In the genomic region with DNA sequence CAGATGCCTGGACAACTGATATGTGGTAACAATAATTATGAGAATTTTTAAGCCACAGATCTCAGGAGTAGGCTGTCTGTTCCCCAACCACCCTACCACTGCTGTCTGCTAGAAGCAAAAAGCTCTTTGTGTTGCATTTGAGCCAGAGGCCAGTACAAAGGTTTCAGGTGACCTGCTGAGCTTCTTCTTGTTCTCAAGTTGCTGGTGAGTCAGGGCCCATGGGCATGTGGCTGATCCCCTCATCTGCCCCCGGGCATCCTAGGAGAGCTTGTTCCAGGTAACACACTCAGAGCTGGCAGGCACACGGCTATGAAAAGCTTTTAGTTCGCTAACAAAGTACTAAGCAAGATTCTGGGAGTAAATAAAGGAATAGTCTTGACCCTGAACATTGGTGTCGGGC, we compare ENCODE assay signal across 30 cellular contexts.
A peak's percentile ranks its signal among the peaks of the same experiment; 100 is the strongest.
DNase-seq lines count a peak whose midpoint lies in the region; ATAC-seq, FAIRE-seq and TF ChIP-seq lines count a peak whose summit lies in the region.
"Had no signal": no experiment of that assay in that cellular context is flagged by ENCODE, and none has a peak within 500 bp of the region (broad histone marks: within the 10 kb centered on the region; RNA-seq: fewer than 3 reads in every experiment).

No MANE protein-coding gene starts in this region.

- H3K36me3 ChIP-seq in H1 (ENCODE audit: control insufficient read depth in 2 of 4, insufficient read depth in 4 of 4, low read length in 3 of 4), result no peaks in the 10 kb centered on the region
- H3K36me3 ChIP-seq in naive thymus-derived CD4-positive, alpha-beta T cell (ENCODE audit: control insufficient read depth in 2 of 3, insufficient read depth in 3 of 3, low read length in 3 of 3), result no peaks in the 10 kb centered on the region
- H3K36me3 ChIP-seq: adrenal gland; BLaER1 treated with 17β-estradiol and CSF1 and Interleukin-3, amounts not matched to agents 10 nM and 100 nM; esophagus squamous epithelium; gastrocnemius medialis; HAP-1; upper lobe of right lung had no signal

- no peak overlapping the region for H4K8ac ChIP-seq in H1 (ENCODE audit: extremely low read depth, insufficient read depth, low read length)

- peak overlapping the region; percentile 36 for H4K91ac ChIP-seq in H1 (replicated peaks; ENCODE audit: insufficient read length, low read length)

- POLR2A ChIA-PET in H1 (lab: Charles Lee; ENCODE audit: partially characterized antibody), result interaction anchor here (1.0 to 1.2 kb wide), 2 partner anchors 13 to 24 kb away, joined by 3 to 4 read pairs; no protein-coding TSS in a partner anchor
- POLR2A ChIA-PET in naive thymus-derived CD4-positive, alpha-beta T cell (lab: Charles Lee), result interaction anchor here (0.9 kb wide), 1 partner anchor 11 kb away, joined by 3 read pairs; no protein-coding TSS in a partner anchor

- WGBS in H1 (ENCODE audit: extremely low coverage in 1 of 2, insufficient coverage in 1 of 2, insufficient read length in 1 of 2, insufficient replicate concordance in 2 of 2, low coverage in 1 of 2, low lambda C conversion rate in 2 of 2, missing lambda C conversion rate in 1 of 2), 2 experiments, result 86% methylated on average over 4 of the region's 4 CpGs; no CpG with 5 or more reads in 1 of the 2 experiments

- no peaks in the 10 kb centered on the region for H4K20me1 ChIP-seq in H1 (replicated peaks in 1 of 2; ENCODE audit: control insufficient read depth in 1 of 2, insufficient read depth in 2 of 2, low read length in 2 of 2)
- H4K20me1 ChIP-seq: BLaER1 treated with 17β-estradiol and CSF1 and Interleukin-3, amounts not matched to agents 10 nM and 100 nM had no signal

- H3K27me3 ChIP-seq in H1 (replicated peaks in 1 of 4; ENCODE audit: control insufficient read depth in 3 of 4, extremely low read depth in 1 of 4, insufficient read depth in 3 of 4, low read length in 3 of 4), result no peaks in the 10 kb centered on the region
- no peaks in the 10 kb centered on the region for H3K27me3 ChIP-seq in naive thymus-derived CD4-positive, alpha-beta T cell (ENCODE audit: control insufficient read depth in 2 of 2, insufficient read depth in 2 of 2, low read length in 2 of 2)
- H3K27me3 ChIP-seq: adrenal gland; BLaER1 treated with 17β-estradiol and CSF1 and Interleukin-3, amounts not matched to agents 10 nM and 100 nM; gastrocnemius medialis; upper lobe of right lung had no signal

- H3K14ac ChIP-seq in H1 (ENCODE audit: insufficient read length), result no peak overlapping the region

- no peak overlapping the region for H3K4me3 Mint-ChIP-seq in osteocyte (ENCODE audit: unreplicated experiment)
- no peak overlapping the region for H3K4me3 Mint-ChIP-seq in naive thymus-derived CD4-positive, alpha-beta T cell
- H3K4me3 Mint-ChIP-seq: activated T-cell treated with anti-CD3 and anti-CD28 coated beads, Interleukin-2, amount 50 U/mL, for 72 hours; brain; IgD-negative memory B cell had no signal

- H4K5ac ChIP-seq in H1 (ENCODE audit: insufficient read length, low read depth, low read length), result no peak overlapping the region

- H3K4me2 ChIP-seq in H1 (ENCODE audit: insufficient read depth in 1 of 2, low read depth in 2 of 2, low read length in 2 of 2), result no peak overlapping the region
- H3K4me2 ChIP-seq: BLaER1 treated with 17β-estradiol and CSF1 and Interleukin-3, amounts not matched to agents 10 nM and 100 nM had no signal

- no peaks in the 10 kb centered on the region for H3K9me3 ChIP-seq in H1 (ENCODE audit: insufficient read depth in 2 of 2, low read depth in 1 of 2, low read length in 1 of 2)
- H3K9me3 ChIP-seq in naive thymus-derived CD4-positive, alpha-beta T cell (ENCODE audit: control insufficient read depth in 2 of 3, low read length in 3 of 3), result no peaks in the 10 kb centered on the region
- H3K9me3 ChIP-seq: adrenal gland; BLaER1 treated with 17β-estradiol and CSF1 and Interleukin-3, amounts not matched to agents 10 nM and 100 nM; esophagus squamous epithelium; gastrocnemius medialis; HAP-1; upper lobe of right lung had no signal

- H2BK20ac ChIP-seq in H1 (ENCODE audit: low read length), result no peak overlapping the region

- intact Hi-C loops in naive thymus-derived CD4-positive, alpha-beta T cell (cut with micrococcal nuclease), result no loop called here

- peak overlapping the region; percentile 47; the same call in 1 of the 2 replicates for H2BK5ac ChIP-seq in H1 (ENCODE audit: low read depth, low read length)

- H3K79me1 ChIP-seq in H1 (ENCODE audit: low read depth, low read length), result no peaks in the 10 kb centered on the region

- TF ChIP-seq RAD21 in H1 (IDR thresholded peaks at IDR 0.05 in 1 of 2, conservative IDR thresholded peaks at IDR 0.05 in 1 of 2; ENCODE audit: low read depth in 2 of 2, low read length in 2 of 2), result no peak

- H3K27ac Mint-ChIP-seq in osteocyte (ENCODE audit: unreplicated experiment), result no peak overlapping the region
- no peak overlapping the region for H3K27ac Mint-ChIP-seq in naive thymus-derived CD4-positive, alpha-beta T cell
- H3K27ac Mint-ChIP-seq: activated T-cell treated with anti-CD3 and anti-CD28 coated beads, Interleukin-2, amount 50 U/mL, for 72 hours; brain had no signal

- TF ChIP-seq CTCF in H1 (IDR thresholded peaks at IDR 0.05; ENCODE audit: control extremely low read depth in 1 of 3, insufficient read depth in 1 of 3, low read depth in 1 of 3, low read length in 3 of 3), result no peak
- TF ChIP-seq CTCF in osteocyte (IDR thresholded peaks at IDR 0.05), result no peak

- no peak for TF ChIP-seq POLR2A in H1 (IDR thresholded peaks at IDR 0.05; ENCODE audit: control extremely low read depth in 1 of 2, low read depth in 2 of 2, low read length in 2 of 2)

- no peak overlapping the region for H3K18ac ChIP-seq in H1 (ENCODE audit: extremely low read depth, low read length)

- no peak overlapping the region for H3K23ac ChIP-seq in H1 (ENCODE audit: insufficient read length)

- H2AK5ac ChIP-seq in H1 (ENCODE audit: low read depth, low read length), result 0 out of 2 replicates have a peak overlapping the region, but pooled peaks have one; percentile 19

- no peak overlapping the region for H3K4me3 ChIP-seq in H1 (ENCODE audit: extremely low read depth in 1 of 4, insufficient read depth in 2 of 4, low read depth in 3 of 4, low read length in 4 of 4)
- H3K4me3 ChIP-seq in naive thymus-derived CD4-positive, alpha-beta T cell (ENCODE audit: low read length), result no peak overlapping the region
- H3K4me3 ChIP-seq: adrenal gland; BLaER1 treated with 17β-estradiol and CSF1 and Interleukin-3, amounts not matched to agents 10 nM and 100 nM; esophagus squamous epithelium; gastrocnemius medialis; HAP-1; skin epidermis; upper lobe of right lung had no signal

- no peaks in the 10 kb centered on the region for H3K23me2 ChIP-seq in H1 (ENCODE audit: low read depth, low read length)

- H3K36me3 Mint-ChIP-seq in osteocyte (ENCODE audit: unreplicated experiment), result no peaks in the 10 kb centered on the region
- H3K36me3 Mint-ChIP-seq in naive thymus-derived CD4-positive, alpha-beta T cell, result no peaks in the 10 kb centered on the region
- H3K36me3 Mint-ChIP-seq: brain, IgD-negative memory B cell had no signal

- H2BK120ac ChIP-seq in H1 (replicated peaks; ENCODE audit: low read depth, low read length), result no peak overlapping the region

- no peak overlapping the region for H3K4ac ChIP-seq in H1 (replicated peaks; ENCODE audit: insufficient read length, low read depth, low read length)

- no peak overlapping the region for H3K27ac ChIP-seq in H1 (ENCODE audit: low read depth, low read length)
- no peak overlapping the region for H3K27ac ChIP-seq in naive thymus-derived CD4-positive, alpha-beta T cell (ENCODE audit: low read depth, low read length)
- H3K27ac ChIP-seq: adrenal gland; BLaER1 treated with 17β-estradiol and CSF1 and Interleukin-3, amounts not matched to agents 10 nM and 100 nM; esophagus squamous epithelium; gastrocnemius medialis; skin epidermis; upper lobe of right lung had no signal

- no peak overlapping the region for H2BK15ac ChIP-seq in H1 (ENCODE audit: low read length)

- FAIRE-seq in H1 (lab: Jason Lieb, UNC), result no peak
- FAIRE-seq: GM12892, kidney, TTC549 had no signal

- H3K27me3 Mint-ChIP-seq in osteocyte (ENCODE audit: unreplicated experiment), result no peaks in the 10 kb centered on the region
- H3K27me3 Mint-ChIP-seq in naive thymus-derived CD4-positive, alpha-beta T cell, result peaks cover 0 to 9% (median 0%) of the 10 kb centered on the region in 5 donors

- no peak for TF ChIP-seq EP300 in H1 (IDR thresholded peaks at IDR 0.05; ENCODE audit: borderline replicate concordance in 1 of 2, low read depth in 2 of 2, low read length in 2 of 2)

- peak; percentile 53 for DNase-seq in Daoy (ENCODE audit: low read depth)
- peak; percentile 48 for DNase-seq in LHCN-M2 (ENCODE audit: low read depth)
- DNase-seq in H1 (ENCODE audit: low read depth in 1 of 2, low spot score in 2 of 2), result no peak
- DNase-seq in osteocyte (ENCODE audit: extremely low spot score, unreplicated experiment), result peak; percentile 30
- DNase-seq in naive thymus-derived CD4-positive, alpha-beta T cell, result no peak
- no peak for DNase-seq in stimulated activated CD4-positive, alpha-beta T cell treated with anti-CD3 and anti-CD28 coated beads, Interleukin-4, amount 100 ng/mL, for 24 hours
- DNase-seq in NCI-H1930 (lab: John Stamatoyannopoulos, UW), result no peak
- DNase-seq: activated CD4-positive, alpha-beta T cell treated with anti-CD3 and anti-CD28 coated beads for 1 hour; activated naive CD4-positive, alpha-beta T cell treated with Interleukin-2 at 50 U/mL for 16 hours; activated T-cell treated with anti-CD3 and anti-CD28 coated beads, Interleukin-2, amount 50 U/mL, for 72 hours; adrenal gland; COR-L47; esophagus squamous epithelium; gastrocnemius medialis; kidney; NCI-H1105 treated with DMSO at 0.1 percent for 48 hours; NCI-H2029 treated with DMSO at 0.1 percent for 48 hours; NCI-H446 treated with DMSO at 0.1 percent for 48 hours; SIG-M5; stimulated activated CD4-positive, alpha-beta T cell treated with anti-CD3 and anti-CD28 coated beads, Interleukin-1b, Interleukin-23, amount 100 ng/mL, for 48 hours; T-helper 1 cell; upper lobe of right lung had no signal

- CTCF ChIA-PET in H1 (lab: Charles Lee; ENCODE audit: partially characterized antibody), result interaction anchor here (1.4 to 2.4 kb wide), 8 partner anchors 8 to 219 kb away, joined by 3 to 19 read pairs (median 4); no protein-coding TSS in a partner anchor
- CTCF ChIA-PET in naive thymus-derived CD4-positive, alpha-beta T cell (lab: Charles Lee), result no interaction called here

- no peak overlapping the region for H3K9ac ChIP-seq in H1 (replicated peaks in 1 of 4; ENCODE audit: extremely low read depth in 1 of 4, low read depth in 3 of 4, low read length in 3 of 4)
- H3K9ac ChIP-seq: BLaER1 treated with 17β-estradiol and CSF1 and Interleukin-3, amounts not matched to agents 10 nM and 100 nM had no signal

- no peak overlapping the region for H2AFZ ChIP-seq in H1 (ENCODE audit: low read length)

- no peak for ATAC-seq in HG02840 (IDR thresholded peaks at IDR 0.05; ENCODE audit: low FRiP score, unreplicated experiment)
- no peak for ATAC-seq in naive thymus-derived CD4-positive, alpha-beta T cell
- ATAC-seq: activated T-cell treated with anti-CD3 and anti-CD28 coated beads, Interleukin-2, amount 50 U/mL, for 72 hours; upper lobe of right lung had no signal

- H3K56ac ChIP-seq in H1 (replicated peaks; ENCODE audit: insufficient read length, low read depth, low read length), result no peak overlapping the region

- H3K79me2 ChIP-seq in H1 (ENCODE audit: control insufficient read depth in 1 of 2, insufficient read depth in 2 of 2, low read length in 2 of 2), result no peaks in the 10 kb centered on the region

- H3K4me1 Mint-ChIP-seq in osteocyte (ENCODE audit: unreplicated experiment), result peaks cover 39% of the 10 kb centered on the region
- no peaks in the 10 kb centered on the region for H3K4me1 Mint-ChIP-seq in naive thymus-derived CD4-positive, alpha-beta T cell
- H3K4me1 Mint-ChIP-seq: IgD-negative memory B cell had no signal

- peaks cover 0 to 15% (median 10%) of the 10 kb centered on the region in 4 experiments; a peak in 4 of 7 replicates for H3K4me1 ChIP-seq in H1 (replicated peaks in 1 of 4; ENCODE audit: control insufficient read depth in 3 of 4, insufficient read depth in 4 of 4, low read length in 3 of 4)
- H3K4me1 ChIP-seq in naive thymus-derived CD4-positive, alpha-beta T cell (ENCODE audit: control insufficient read depth in 2 of 2, insufficient read depth in 2 of 2, low read length in 2 of 2), result no peaks in the 10 kb centered on the region
- H3K4me1 ChIP-seq: adrenal gland; BLaER1 treated with 17β-estradiol and CSF1 and Interleukin-3, amounts not matched to agents 10 nM and 100 nM; esophagus squamous epithelium; gastrocnemius medialis; HAP-1; upper lobe of right lung had no signal

- H2BK12ac ChIP-seq in H1 (ENCODE audit: low read depth, low read length), result peak overlapping the region; percentile 9; the same call in 1 of the 2 replicates

- H3K9me3 Mint-ChIP-seq in osteocyte (ENCODE audit: unreplicated experiment), result peaks cover 8% of the 10 kb centered on the region
- peaks cover 0 to 5% (median 0%) of the 10 kb centered on the region in 11 donors for H3K9me3 Mint-ChIP-seq in naive thymus-derived CD4-positive, alpha-beta T cell

Comparison
In these comparisons a context has a peak if more than half of its experiments do, and no peak if none do; other contexts are left out.
1. DNase-seq: peak in Daoy (single experiment), LHCN-M2 (single experiment) and osteocyte (single experiment); none in H1 (0 of 2), naive thymus-derived CD4-positive, alpha-beta T cell (0 of 9), stimulated activated CD4-positive, alpha-beta T cell treated with anti-CD3 and anti-CD28 coated beads, Interleukin-4, amount 100 ng/mL, for 24 hours (single experiment) and NCI-H1930 (0 of 2).